ENCODE assay signal across 1 cellular context in the genomic region with DNA sequence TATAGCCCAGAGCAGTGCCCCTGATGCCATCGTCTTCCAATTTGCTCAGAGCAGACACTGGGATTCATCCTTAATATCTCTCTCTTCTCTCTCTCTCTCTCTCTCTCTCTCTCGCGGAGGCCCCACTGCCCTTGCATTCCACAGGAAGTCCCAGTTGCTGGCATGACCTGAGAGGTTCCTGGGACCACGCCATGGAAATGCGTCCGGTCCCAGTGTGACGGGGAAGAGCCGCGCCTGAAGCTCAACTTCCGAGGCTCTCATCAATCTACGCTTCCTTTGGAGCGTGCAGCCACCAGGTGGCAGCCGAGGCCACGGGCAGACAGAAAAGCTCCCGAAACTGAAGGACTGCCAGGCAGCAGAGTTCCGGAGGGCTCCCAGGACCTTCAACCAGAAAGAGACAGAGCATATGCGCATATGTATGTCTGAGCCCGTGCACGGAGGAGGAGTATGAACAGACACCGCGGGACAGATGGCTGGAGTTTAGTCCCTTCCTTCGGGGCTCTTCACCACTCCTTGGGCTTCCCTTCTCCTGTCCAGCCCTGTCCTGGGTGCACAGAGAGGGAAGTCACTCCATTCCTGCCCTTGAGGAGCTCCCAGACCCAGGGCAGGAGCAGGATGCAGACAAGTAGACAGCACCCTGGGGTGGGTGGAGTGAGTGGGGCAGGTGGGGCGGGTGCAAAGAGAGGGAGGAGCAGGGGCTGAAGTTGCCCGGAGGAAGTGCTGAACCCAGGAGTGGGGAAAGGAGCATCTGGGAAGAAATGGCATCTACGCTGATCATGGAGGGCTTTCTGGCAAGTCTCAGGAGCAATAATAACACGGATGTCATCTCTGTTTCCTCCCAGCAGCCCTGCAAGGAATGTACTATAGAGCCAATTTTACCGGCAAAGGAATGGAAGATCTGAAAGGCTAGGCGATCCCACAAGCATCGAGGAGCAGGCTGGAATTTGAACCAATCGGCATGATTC.
TF ChIP-seq lines count a peak whose summit lies in the region.

No MANE protein-coding gene starts in this region.

TF ChIP-seq in HepG2, 621 proteins besides CTCF, POLR2A, EP300 and RAD21 (continued from another document):
- TF ChIP-seq, protein P1, sequence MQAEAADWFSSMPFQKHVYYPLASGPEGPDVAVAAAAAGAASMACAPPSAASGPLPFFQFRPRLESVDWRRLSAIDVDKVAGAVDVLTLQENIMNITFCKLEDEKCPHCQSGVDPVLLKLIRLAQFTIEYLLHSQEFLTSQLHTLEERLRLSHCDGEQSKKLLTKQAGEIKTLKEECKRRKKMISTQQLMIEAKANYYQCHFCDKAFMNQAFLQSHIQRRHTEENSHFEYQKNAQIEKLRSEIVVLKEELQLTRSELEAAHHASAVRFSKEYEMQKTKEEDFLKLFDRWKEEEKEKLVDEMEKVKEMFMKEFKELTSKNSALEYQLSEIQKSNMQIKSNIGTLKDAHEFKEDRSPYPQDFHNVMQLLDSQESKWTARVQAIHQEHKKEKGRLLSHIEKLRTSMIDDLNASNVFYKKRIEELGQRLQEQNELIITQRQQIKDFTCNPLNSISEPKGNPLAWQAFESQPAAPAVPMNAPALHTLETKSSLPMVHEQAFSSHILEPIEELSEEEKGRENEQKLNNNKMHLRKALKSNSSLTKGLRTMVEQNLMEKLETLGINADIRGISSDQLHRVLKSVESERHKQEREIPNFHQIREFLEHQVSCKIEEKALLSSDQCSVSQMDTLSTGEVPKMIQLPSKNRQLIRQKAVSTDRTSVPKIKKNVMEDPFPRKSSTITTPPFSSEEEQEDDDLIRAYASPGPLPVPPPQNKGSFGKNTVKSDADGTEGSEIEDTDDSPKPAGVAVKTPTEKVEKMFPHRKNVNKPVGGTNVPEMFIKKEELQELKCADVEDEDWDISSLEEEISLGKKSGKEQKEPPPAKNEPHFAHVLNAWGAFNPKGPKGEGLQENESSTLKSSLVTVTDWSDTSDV (CRISPR knock-in tag; IDR thresholded peaks at IDR 0.05) = no peak
- TF ChIP-seq KMT2B (CRISPR knock-in tag; IDR thresholded peaks at IDR 0.05) (peak; percentile 46; the same call in 1 of the 2 replicates), ZNF292 (CRISPR knock-in tag; IDR thresholded peaks at IDR 0.05; ENCODE audit: borderline replicate concordance, low read depth) (peak; percentile 14; the same call in 1 of the 2 replicates), ZKSCAN8 (CRISPR knock-in tag; IDR thresholded peaks at IDR 0.05; ENCODE audit: borderline replicate concordance) (peak; percentile 84; the same call in 1 of the 2 replicates), WIZ (CRISPR knock-in tag; IDR thresholded peaks at IDR 0.05) (no peak), THAP11 (CRISPR knock-in tag; IDR thresholded peaks at IDR 0.05) (peak; percentile 85), MED8 (CRISPR knock-in tag; IDR thresholded peaks at IDR 0.05; ENCODE audit: insufficient replicate concordance) (no peak), NCOA1 (CRISPR knock-in tag; IDR thresholded peaks at IDR 0.05) (0 out of 2 replicates have a peak, but pooled peaks have one; percentile 19), SALL1 (CRISPR knock-in tag; IDR thresholded peaks at IDR 0.05) (peak; percentile 73; the same call in 1 of the 2 replicates), ZNF567 (CRISPR knock-in tag; IDR thresholded peaks at IDR 0.05; ENCODE audit: borderline replicate concordance) (0 out of 2 replicates have a peak, but pooled peaks have one; percentile 38)
- TF ChIP-seq, protein P2, sequence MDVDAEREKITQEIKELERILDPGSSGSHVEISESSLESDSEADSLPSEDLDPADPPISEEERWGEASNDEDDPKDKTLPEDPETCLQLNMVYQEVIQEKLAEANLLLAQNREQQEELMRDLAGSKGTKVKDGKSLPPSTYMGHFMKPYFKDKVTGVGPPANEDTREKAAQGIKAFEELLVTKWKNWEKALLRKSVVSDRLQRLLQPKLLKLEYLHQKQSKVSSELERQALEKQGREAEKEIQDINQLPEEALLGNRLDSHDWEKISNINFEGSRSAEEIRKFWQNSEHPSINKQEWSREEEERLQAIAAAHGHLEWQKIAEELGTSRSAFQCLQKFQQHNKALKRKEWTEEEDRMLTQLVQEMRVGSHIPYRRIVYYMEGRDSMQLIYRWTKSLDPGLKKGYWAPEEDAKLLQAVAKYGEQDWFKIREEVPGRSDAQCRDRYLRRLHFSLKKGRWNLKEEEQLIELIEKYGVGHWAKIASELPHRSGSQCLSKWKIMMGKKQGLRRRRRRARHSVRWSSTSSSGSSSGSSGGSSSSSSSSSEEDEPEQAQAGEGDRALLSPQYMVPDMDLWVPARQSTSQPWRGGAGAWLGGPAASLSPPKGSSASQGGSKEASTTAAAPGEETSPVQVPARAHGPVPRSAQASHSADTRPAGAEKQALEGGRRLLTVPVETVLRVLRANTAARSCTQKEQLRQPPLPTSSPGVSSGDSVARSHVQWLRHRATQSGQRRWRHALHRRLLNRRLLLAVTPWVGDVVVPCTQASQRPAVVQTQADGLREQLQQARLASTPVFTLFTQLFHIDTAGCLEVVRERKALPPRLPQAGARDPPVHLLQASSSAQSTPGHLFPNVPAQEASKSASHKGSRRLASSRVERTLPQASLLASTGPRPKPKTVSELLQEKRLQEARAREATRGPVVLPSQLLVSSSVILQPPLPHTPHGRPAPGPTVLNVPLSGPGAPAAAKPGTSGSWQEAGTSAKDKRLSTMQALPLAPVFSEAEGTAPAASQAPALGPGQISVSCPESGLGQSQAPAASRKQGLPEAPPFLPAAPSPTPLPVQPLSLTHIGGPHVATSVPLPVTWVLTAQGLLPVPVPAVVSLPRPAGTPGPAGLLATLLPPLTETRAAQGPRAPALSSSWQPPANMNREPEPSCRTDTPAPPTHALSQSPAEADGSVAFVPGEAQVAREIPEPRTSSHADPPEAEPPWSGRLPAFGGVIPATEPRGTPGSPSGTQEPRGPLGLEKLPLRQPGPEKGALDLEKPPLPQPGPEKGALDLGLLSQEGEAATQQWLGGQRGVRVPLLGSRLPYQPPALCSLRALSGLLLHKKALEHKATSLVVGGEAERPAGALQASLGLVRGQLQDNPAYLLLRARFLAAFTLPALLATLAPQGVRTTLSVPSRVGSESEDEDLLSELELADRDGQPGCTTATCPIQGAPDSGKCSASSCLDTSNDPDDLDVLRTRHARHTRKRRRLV (CRISPR knock-in tag; IDR thresholded peaks at IDR 0.05) = no peak
- TF ChIP-seq, protein P3, sequence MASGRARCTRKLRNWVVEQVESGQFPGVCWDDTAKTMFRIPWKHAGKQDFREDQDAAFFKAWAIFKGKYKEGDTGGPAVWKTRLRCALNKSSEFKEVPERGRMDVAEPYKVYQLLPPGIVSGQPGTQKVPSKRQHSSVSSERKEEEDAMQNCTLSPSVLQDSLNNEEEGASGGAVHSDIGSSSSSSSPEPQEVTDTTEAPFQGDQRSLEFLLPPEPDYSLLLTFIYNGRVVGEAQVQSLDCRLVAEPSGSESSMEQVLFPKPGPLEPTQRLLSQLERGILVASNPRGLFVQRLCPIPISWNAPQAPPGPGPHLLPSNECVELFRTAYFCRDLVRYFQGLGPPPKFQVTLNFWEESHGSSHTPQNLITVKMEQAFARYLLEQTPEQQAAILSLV (CRISPR knock-in tag; IDR thresholded peaks at IDR 0.05; ENCODE audit: borderline replicate concordance) = no peak
- TF ChIP-seq, protein P4, sequence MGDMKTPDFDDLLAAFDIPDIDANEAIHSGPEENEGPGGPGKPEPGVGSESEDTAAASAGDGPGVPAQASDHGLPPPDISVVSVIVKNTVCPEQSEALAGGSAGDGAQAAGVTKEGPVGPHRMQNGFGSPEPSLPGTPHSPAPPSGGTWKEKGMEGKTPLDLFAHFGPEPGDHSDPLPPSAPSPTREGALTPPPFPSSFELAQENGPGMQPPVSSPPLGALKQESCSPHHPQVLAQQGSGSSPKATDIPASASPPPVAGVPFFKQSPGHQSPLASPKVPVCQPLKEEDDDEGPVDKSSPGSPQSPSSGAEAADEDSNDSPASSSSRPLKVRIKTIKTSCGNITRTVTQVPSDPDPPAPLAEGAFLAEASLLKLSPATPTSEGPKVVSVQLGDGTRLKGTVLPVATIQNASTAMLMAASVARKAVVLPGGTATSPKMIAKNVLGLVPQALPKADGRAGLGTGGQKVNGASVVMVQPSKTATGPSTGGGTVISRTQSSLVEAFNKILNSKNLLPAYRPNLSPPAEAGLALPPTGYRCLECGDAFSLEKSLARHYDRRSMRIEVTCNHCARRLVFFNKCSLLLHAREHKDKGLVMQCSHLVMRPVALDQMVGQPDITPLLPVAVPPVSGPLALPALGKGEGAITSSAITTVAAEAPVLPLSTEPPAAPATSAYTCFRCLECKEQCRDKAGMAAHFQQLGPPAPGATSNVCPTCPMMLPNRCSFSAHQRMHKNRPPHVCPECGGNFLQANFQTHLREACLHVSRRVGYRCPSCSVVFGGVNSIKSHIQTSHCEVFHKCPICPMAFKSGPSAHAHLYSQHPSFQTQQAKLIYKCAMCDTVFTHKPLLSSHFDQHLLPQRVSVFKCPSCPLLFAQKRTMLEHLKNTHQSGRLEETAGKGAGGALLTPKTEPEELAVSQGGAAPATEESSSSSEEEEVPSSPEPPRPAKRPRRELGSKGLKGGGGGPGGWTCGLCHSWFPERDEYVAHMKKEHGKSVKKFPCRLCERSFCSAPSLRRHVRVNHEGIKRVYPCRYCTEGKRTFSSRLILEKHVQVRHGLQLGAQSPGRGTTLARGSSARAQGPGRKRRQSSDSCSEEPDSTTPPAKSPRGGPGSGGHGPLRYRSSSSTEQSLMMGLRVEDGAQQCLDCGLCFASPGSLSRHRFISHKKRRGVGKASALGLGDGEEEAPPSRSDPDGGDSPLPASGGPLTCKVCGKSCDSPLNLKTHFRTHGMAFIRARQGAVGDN (CRISPR knock-in tag; IDR thresholded peaks at IDR 0.05) = peak; percentile 86
- TF ChIP-seq, protein P5, sequence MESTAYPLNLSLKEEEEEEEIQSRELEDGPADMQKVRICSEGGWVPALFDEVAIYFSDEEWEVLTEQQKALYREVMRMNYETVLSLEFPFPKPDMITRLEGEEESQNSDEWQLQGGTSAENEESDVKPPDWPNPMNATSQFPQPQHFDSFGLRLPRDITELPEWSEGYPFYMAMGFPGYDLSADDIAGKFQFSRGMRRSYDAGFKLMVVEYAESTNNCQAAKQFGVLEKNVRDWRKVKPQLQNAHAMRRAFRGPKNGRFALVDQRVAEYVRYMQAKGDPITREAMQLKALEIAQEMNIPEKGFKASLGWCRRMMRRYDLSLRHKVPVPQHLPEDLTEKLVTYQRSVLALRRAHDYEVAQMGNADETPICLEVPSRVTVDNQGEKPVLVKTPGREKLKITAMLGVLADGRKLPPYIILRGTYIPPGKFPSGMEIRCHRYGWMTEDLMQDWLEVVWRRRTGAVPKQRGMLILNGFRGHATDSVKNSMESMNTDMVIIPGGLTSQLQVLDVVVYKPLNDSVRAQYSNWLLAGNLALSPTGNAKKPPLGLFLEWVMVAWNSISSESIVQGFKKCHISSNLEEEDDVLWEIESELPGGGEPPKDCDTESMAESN (CRISPR knock-in tag; conservative IDR thresholded peaks at IDR 0.05) = no peak
